8 cellular contexts compared by ENCODE assay signal in the genomic region with DNA sequence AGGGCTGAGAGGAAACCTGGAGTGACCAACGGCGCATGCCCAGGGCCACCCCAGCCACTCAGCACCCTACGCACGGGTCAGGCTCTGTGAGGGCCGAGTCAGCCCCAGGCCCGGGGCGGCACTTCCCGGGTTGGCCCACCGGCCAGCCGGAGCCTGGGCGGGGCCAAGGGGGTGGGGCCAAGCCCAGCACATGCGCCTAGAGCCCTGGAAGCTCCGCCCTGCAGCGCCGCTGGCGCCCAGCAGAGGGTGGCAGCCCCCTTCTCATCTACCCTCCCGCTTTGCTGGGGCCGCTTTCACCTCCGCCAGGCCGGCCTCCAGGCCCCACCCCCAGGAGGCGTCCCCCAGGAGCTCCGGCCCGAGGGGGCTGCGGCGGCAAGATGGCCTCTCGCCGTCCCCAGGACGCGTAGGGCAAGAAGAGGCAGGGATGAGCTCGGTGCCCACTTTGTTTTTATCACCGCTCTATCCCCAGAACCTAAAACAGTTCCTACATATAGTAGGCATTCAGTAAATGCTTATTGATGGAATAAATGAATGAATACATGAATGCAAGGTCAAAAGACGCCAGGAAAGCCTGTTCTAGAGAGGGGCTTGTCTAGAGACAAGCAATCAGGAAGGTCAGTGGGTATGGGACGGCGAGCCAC. TPM values are rescaled to one million over a fixed set of nuclear protein-coding genes. Genes with fewer than 3 reads are reported as not detected.
DNase-seq lines count a peak whose midpoint lies in the region; TF ChIP-seq lines count a peak whose summit lies in the region.

No MANE protein-coding gene starts in this region.

- no peaks in the 10 kb centered on the region for H4K20me1 ChIP-seq in MM.1S (ENCODE audit: insufficient read depth, low read length)

- TF ChIP-seq CTCF in MM.1S (IDR thresholded peaks at IDR 0.05; ENCODE audit: low read length) = peak; percentile 84
- peak; percentile 93 to 99 for TF ChIP-seq CTCF in suprapubic skin (IDR thresholded peaks at IDR 0.05)

- peak overlapping the region; percentile 56; the same call in 1 of the 2 replicates for H3K27ac ChIP-seq in MM.1S (ENCODE audit: low read length)
- H3K27ac ChIP-seq in SJSA1 = peak overlapping the region; percentile 55
- peak overlapping the region; percentile 83 for H3K27ac ChIP-seq in suprapubic skin

- peak overlapping the region; percentile 71 for H3K4me2 ChIP-seq in MM.1S (ENCODE audit: low read depth, low read length)

- no peaks in the 10 kb centered on the region for H3K9me3 ChIP-seq in HAP-1
- no peaks in the 10 kb centered on the region for H3K9me3 ChIP-seq in MM.1S (replicated peaks; ENCODE audit: insufficient read depth, low read length)
- peaks cover 3% of the 10 kb centered on the region; the same call in 1 of the 2 replicates for H3K9me3 ChIP-seq in SJSA1 (replicated peaks)
- H3K9me3 ChIP-seq in suprapubic skin = no peaks in the 10 kb centered on the region

- peaks cover 10% of the 10 kb centered on the region for H3K4me1 ChIP-seq in HAP-1
- H3K4me1 ChIP-seq in MM.1S (ENCODE audit: low read length) = peaks cover 12% of the 10 kb centered on the region
- peaks cover 41% of the 10 kb centered on the region for H3K4me1 ChIP-seq in SJSA1 (replicated peaks)
- peaks cover 62% of the 10 kb centered on the region for H3K4me1 ChIP-seq in suprapubic skin

- H3F3A ChIP-seq in MM.1S (ENCODE audit: insufficient read depth, low read length) = peaks cover 9% of the 10 kb centered on the region

- H3K36me3 ChIP-seq in HAP-1 (replicated peaks) (no peaks in the 10 kb centered on the region), MM.1S (replicated peaks; ENCODE audit: insufficient read depth, low read length) (no peaks in the 10 kb centered on the region), SJSA1 (0 out of 2 replicates have a peak, but pooled peaks cover 2% of the 10 kb centered on the region), suprapubic skin (no peaks in the 10 kb centered on the region)

- H3K9me2 ChIP-seq in MM.1S (replicated peaks; ENCODE audit: insufficient read depth, low read length) = no peaks in the 10 kb centered on the region

- H3K4me1 Mint-ChIP-seq in activated naive CD4-positive, alpha-beta T cell treated with anti-CD3 and anti-CD28 coated beads for 36 hours (ENCODE audit: low read depth) = peaks cover 43% of the 10 kb centered on the region

- TF ChIP-seq POLR2A in suprapubic skin (IDR thresholded peaks at IDR 0.05) = no peak

- peak overlapping the region; percentile 74 for H3K27ac Mint-ChIP-seq in activated naive CD4-positive, alpha-beta T cell treated with anti-CD3 and anti-CD28 coated beads for 36 hours

- H3K36me3 Mint-ChIP-seq in activated naive CD4-positive, alpha-beta T cell treated with anti-CD3 and anti-CD28 coated beads for 36 hours (ENCODE audit: low read depth) = no peaks in the 10 kb centered on the region

- no peaks in the 10 kb centered on the region for H3K27me3 ChIP-seq in HAP-1 (ENCODE audit: low read depth)
- no peaks in the 10 kb centered on the region for H3K27me3 ChIP-seq in MM.1S (replicated peaks; ENCODE audit: insufficient read depth, low read length)
- H3K27me3 ChIP-seq in SJSA1 (replicated peaks) = no peaks in the 10 kb centered on the region
- H3K27me3 ChIP-seq in suprapubic skin = no peaks in the 10 kb centered on the region

- intact Hi-C loops in activated naive CD4-positive, alpha-beta T cell treated with anti-CD3 and anti-CD28 coated beads for 36 hours (cut with micrococcal nuclease) = loop anchor here (1.0 to 5.0 kb wide), 9 partner anchors 9 to 463 kb away; a partner anchor contains a TSS

- peak overlapping the region; percentile 65 for H3K4me3 Mint-ChIP-seq in activated naive CD4-positive, alpha-beta T cell treated with anti-CD3 and anti-CD28 coated beads for 36 hours

- WGBS in suprapubic skin = 5% methylated on average over 17 of the region's 34 CpGs

- TF ChIP-seq EP300 in suprapubic skin (IDR thresholded peaks at IDR 0.05) = no peak

- CTCF ChIA-PET in activated naive CD4-positive, alpha-beta T cell treated with anti-CD3 and anti-CD28 coated beads for 36 hours (lab: Charles Lee) = interaction anchor here (0.6 to 10.6 kb wide), 24 partner anchors 10 to 467 kb away, joined by 3 to 261 read pairs (median 5); a partner anchor contains a TSS

- DNase-seq in GF-D8 (lab: John Stamatoyannopoulos, UW) (peak; percentile 43), HAP-1 (ENCODE audit: low spot score in 2 of 2) (peak; percentile 94 to 97), MM.1S (peak; percentile 92), SJSA1 (ENCODE audit: low read depth in 1 of 2, low spot score in 2 of 2) (peak; percentile 94 to 96), germinal center (ENCODE audit: low spot score) (peak; percentile 95), occipital lobe (lab: John Stamatoyannopoulos, UW) (peak; percentile 86), suprapubic skin (ENCODE audit: low spot score in 2 of 2) (peak; percentile 96)
- peak; percentile 94 for DNase-seq in activated naive CD4-positive, alpha-beta T cell treated with anti-CD3 and anti-CD28 coated beads for 36 hours

- in situ Hi-C loops in HAP-1 (cut with MboI; ENCODE audit: low sequenced_read_pairs) = no loop called here

- H3K9me3 Mint-ChIP-seq in activated naive CD4-positive, alpha-beta T cell treated with anti-CD3 and anti-CD28 coated beads for 36 hours = no peaks in the 10 kb centered on the region

- peaks cover 17% of the 10 kb centered on the region; the same call in 1 of the 2 replicates for H3K79me2 ChIP-seq in MM.1S (ENCODE audit: low read length)

- peak overlapping the region; percentile 30 for H3K4me3 ChIP-seq in HAP-1
- peak overlapping the region; percentile 66 for H3K4me3 ChIP-seq in MM.1S (ENCODE audit: low read length)
- H3K4me3 ChIP-seq in SJSA1 = peak overlapping the region; percentile 28
- peak overlapping the region; percentile 54 for H3K4me3 ChIP-seq in suprapubic skin

- H3K9ac ChIP-seq in MM.1S (ENCODE audit: low read length) = peak overlapping the region; percentile 61

- no peaks in the 10 kb centered on the region for H3K27me3 Mint-ChIP-seq in activated naive CD4-positive, alpha-beta T cell treated with anti-CD3 and anti-CD28 coated beads for 36 hours (ENCODE audit: low read depth)

- peak overlapping the region; percentile 68 for H2AFZ ChIP-seq in MM.1S (ENCODE audit: low read length)

RNA-seq across cellular contexts. Expression of a gene that starts 31.3 kb away (rescaled TPM):
- total RNA-seq in SJSA1 (2014; rRNA removed; shearing (Covaris generic)) = 13.4 and 43.5 TPM in 2 replicates
- 10 to 100 TPM; 23.8 to 25.0 TPM for total RNA-seq in activated naive CD4-positive, alpha-beta T cell treated with anti-CD3 and anti-CD28 coated beads for 36 hours
- total RNA-seq in occipital lobe (68.5 TPM), suprapubic skin (100 to 1,000 TPM in 2 of 4 donors, 10 to 100 TPM in 2; 87.6 to 253 (median 106) TPM)

Comparison
In these comparisons a context has a peak if more than half of its experiments do, and no peak if none do; other contexts are left out.
1. Peak in every context shown above with its lines: DNase-seq, H3K4me3 ChIP-seq and H3K27ac ChIP-seq.
2. DNase-seq: peak in every context shown above with its lines; median percentile 96 in suprapubic skin; 96 in HAP-1; 95 in SJSA1; 95 in germinal center; 94 in activated naive CD4-positive, alpha-beta T cell treated with anti-CD3 and anti-CD28 coated beads for 36 hours; 92 in MM.1S; 86 in occipital lobe; 43 in GF-D8.